In the genomic region with DNA sequence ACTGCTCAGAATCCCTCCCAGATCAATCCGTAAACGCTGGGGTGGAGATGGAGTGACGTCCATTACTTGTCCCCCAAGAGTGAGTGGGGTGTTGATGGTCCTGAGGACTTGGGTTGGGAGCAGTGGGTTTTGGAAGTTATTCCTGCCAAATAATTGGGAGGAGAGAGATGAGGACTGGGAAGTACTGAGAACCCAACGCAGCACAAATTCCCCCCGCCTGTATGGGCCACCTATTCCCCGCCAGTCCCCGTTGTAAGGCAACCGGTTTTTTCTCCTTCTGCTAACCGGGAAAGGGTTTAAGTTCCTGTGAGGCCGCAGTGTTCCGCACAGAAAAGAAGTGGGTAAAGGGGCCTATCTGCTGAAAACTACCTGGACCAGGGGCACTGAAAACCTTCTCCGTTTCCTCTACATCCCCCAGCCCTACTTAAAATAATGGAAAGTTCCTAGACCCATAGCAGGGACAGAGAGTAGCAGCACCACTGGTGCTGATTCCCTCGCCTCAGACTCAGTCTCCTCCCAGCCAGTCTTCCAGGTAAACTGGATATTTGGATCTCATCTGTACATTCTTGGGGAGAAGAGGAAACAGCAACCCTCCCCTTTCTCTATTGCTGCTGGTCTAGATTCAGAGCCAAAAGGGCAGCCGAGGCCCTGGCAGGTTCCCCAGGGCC, we compare ENCODE assay signal across 9 cellular contexts. TPM values are rescaled to one million over a fixed set of nuclear protein-coding genes. Genes with fewer than 3 reads are reported as not detected.
DNase-seq lines count a peak whose midpoint lies in the region; ATAC-seq and TF ChIP-seq lines count a peak whose summit lies in the region.
"Had no signal": no experiment of that assay in that cellular context is flagged by ENCODE, and none has a peak within 500 bp of the region (broad histone marks: within the 10 kb centered on the region; RNA-seq: fewer than 3 reads in every experiment).

No MANE protein-coding gene starts in this region.

- H3K27me3 ChIP-seq in right cardiac atrium (ENCODE audit: control insufficient read depth, insufficient read depth): no peaks in the 10 kb centered on the region
- no peaks in the 10 kb centered on the region for H3K27me3 ChIP-seq in gastrocnemius medialis
- H3K27me3 ChIP-seq in body of pancreas: no peaks in the 10 kb centered on the region

- H3K4me3 ChIP-seq in right cardiac atrium (ENCODE audit: low read length): peak overlapping the region; percentile 91
- peak overlapping the region; percentile 53 to 88 (median 70) for H3K4me3 ChIP-seq in gastrocnemius medialis
- H3K4me3 ChIP-seq in body of pancreas: no peak overlapping the region

- H3K4me1 ChIP-seq in right cardiac atrium (ENCODE audit: control insufficient read depth, insufficient read depth, low read length) (peaks cover 8% of the 10 kb centered on the region), gastrocnemius medialis (peaks cover 10 to 32% of the 10 kb centered on the region in 2 donors), body of pancreas (peaks cover 14% of the 10 kb centered on the region)

- H3K27ac Mint-ChIP-seq in activated naive CD8-positive, alpha-beta T cell treated with anti-CD3 and anti-CD28 coated beads, Interleukin-2, amount 10 ng/mL, durations not matched to agents 7 days and 5 days: no peak overlapping the region

- H3K4me3 Mint-ChIP-seq in activated naive CD8-positive, alpha-beta T cell treated with anti-CD3 and anti-CD28 coated beads, Interleukin-2, amount 10 ng/mL, durations not matched to agents 7 days and 5 days: peak overlapping the region; percentile 93

- POLR2A ChIA-PET in activated naive CD8-positive, alpha-beta T cell treated with anti-CD3 and anti-CD28 coated beads, Interleukin-2, amount 10 ng/mL, durations not matched to agents 7 days and 5 days (lab: Charles Lee): interaction anchor here (1.0 kb wide), 1 partner anchor 43 kb away, joined by 3 read pairs; no protein-coding TSS in a partner anchor

- no peak for ATAC-seq in activated naive CD8-positive, alpha-beta T cell treated with anti-CD3 and anti-CD28 coated beads, Interleukin-2, amount 10 ng/mL, durations not matched to agents 7 days and 5 days (ENCODE audit: low read depth)
- ATAC-seq in right cardiac atrium (peak in 1 of 2 donors; percentile 18), gastrocnemius medialis (no peak), HG03139 (IDR thresholded peaks at IDR 0.05; ENCODE audit: unreplicated experiment) (no peak), body of pancreas (no peak)

- no peaks in the 10 kb centered on the region for H3K9me3 Mint-ChIP-seq in activated naive CD8-positive, alpha-beta T cell treated with anti-CD3 and anti-CD28 coated beads, Interleukin-2, amount 10 ng/mL, durations not matched to agents 7 days and 5 days

- H3K36me3 Mint-ChIP-seq in activated naive CD8-positive, alpha-beta T cell treated with anti-CD3 and anti-CD28 coated beads, Interleukin-2, amount 10 ng/mL, durations not matched to agents 7 days and 5 days: no peaks in the 10 kb centered on the region

- TF ChIP-seq CTCF in gastrocnemius medialis (IDR thresholded peaks at IDR 0.05 in 4 of 5, conservative IDR thresholded peaks at IDR 0.05 in 1 of 5) (no peak), body of pancreas (IDR thresholded peaks at IDR 0.05) (no peak)

- intact Hi-C loops in right cardiac atrium (cut with DNase I): no loop called here
- intact Hi-C loops in gastrocnemius medialis (cut with DNase I; ENCODE audit: low total_unique reads): no loop called here
- intact Hi-C loops in body of pancreas (cut with DNase I): no loop called here

- H3K36me3 ChIP-seq in gastrocnemius medialis (no peaks in the 10 kb centered on the region), body of pancreas (replicated peaks in 1 of 2; ENCODE audit: insufficient read depth in 1 of 2, low read depth in 2 of 2) (no peaks in the 10 kb centered on the region)

- H3K27me3 Mint-ChIP-seq in activated naive CD8-positive, alpha-beta T cell treated with anti-CD3 and anti-CD28 coated beads, Interleukin-2, amount 10 ng/mL, durations not matched to agents 7 days and 5 days: no peaks in the 10 kb centered on the region

- WGBS in right cardiac atrium: 28% methylated on average over 14 of the region's 14 CpGs
- 65 to 78% methylated on average over 14 of the region's 14 CpGs for WGBS in body of pancreas, 2 donors

- H3K4me1 Mint-ChIP-seq in activated naive CD8-positive, alpha-beta T cell treated with anti-CD3 and anti-CD28 coated beads, Interleukin-2, amount 10 ng/mL, durations not matched to agents 7 days and 5 days: peaks cover 11% of the 10 kb centered on the region

- in situ Hi-C loops in G401 (cut with HindIII; ENCODE audit: low sequenced_read_pairs) (no loop called here), gastrocnemius medialis (cut with MboI; ENCODE audit: low sequenced_read_pairs in 4 of 4) (no loop called here)

- no peaks in the 10 kb centered on the region for H3K9me3 ChIP-seq in right cardiac atrium (ENCODE audit: control insufficient read depth, low read length)
- no peaks in the 10 kb centered on the region for H3K9me3 ChIP-seq in gastrocnemius medialis
- no peaks in the 10 kb centered on the region for H3K9me3 ChIP-seq in body of pancreas

- TF ChIP-seq POLR2A in gastrocnemius medialis (IDR thresholded peaks at IDR 0.05): no peak
- TF ChIP-seq POLR2A in body of pancreas (IDR thresholded peaks at IDR 0.05): no peak

- peak overlapping the region; percentile 55 for H3K27ac ChIP-seq in right cardiac atrium (ENCODE audit: low read length)
- peak overlapping the region; percentile 63 to 77 (median 71) for H3K27ac ChIP-seq in gastrocnemius medialis
- H3K27ac ChIP-seq in body of pancreas: no peak overlapping the region

- DNase-seq in G401 (ENCODE audit: low spot score) (peak; percentile 71), right cardiac atrium (no peak), gastrocnemius medialis (no peak), NCI-H748 treated with DMSO at 0.1 percent for 48 hours (lab: John Stamatoyannopoulos, UW) (no peak), body of pancreas (no peak)
- DNase-seq in activated naive CD8-positive, alpha-beta T cell treated with anti-CD3 and anti-CD28 coated beads, Interleukin-2, amount 10 ng/mL, durations not matched to agents 7 days and 5 days: no peak
- no peak for DNase-seq in stimulated activated CD8-positive, alpha-beta memory T cell treated with anti-CD3 and anti-CD28 coated beads, Interleukin-4, amount 100 ng/mL, for 48 hours

RNA-seq across cellular contexts. Expression of a gene that starts 0.7 kb away (rescaled TPM):
- total RNA-seq in G401 (2014; rRNA removed; shearing (Covaris generic)): 6.0 and 7.8 TPM in 2 replicates
- total RNA-seq in activated naive CD8-positive, alpha-beta T cell treated with anti-CD3 and anti-CD28 coated beads, Interleukin-2, amount 10 ng/mL, durations not matched to agents 7 days and 5 days: under 1 TPM; 0.20 to 0.36 TPM
- total RNA-seq in right cardiac atrium (1 to 10 TPM; 4.3 to 7.0 (median 5.6) TPM), gastrocnemius medialis (1 to 10 TPM in 1 of 4 donors, under 1 TPM in 2, not detected in 1; 0.39 to 1.9 (median 0.47) TPM), body of pancreas (1 to 10 TPM in 1 of 2 donors, not detected in 1; 1.6 TPM)
- polyA plus RNA-seq in right cardiac atrium: 3.8 TPM

RNA-seq across cellular contexts. Expression of a gene that starts 5.6 kb away (rescaled TPM):
- 78.6 and 118 TPM in 2 replicates for total RNA-seq in G401 (2014; rRNA removed; shearing (Covaris generic))
- total RNA-seq in activated naive CD8-positive, alpha-beta T cell treated with anti-CD3 and anti-CD28 coated beads, Interleukin-2, amount 10 ng/mL, durations not matched to agents 7 days and 5 days: 10 to 100 TPM; 32.7 to 34.3 TPM
- 10 to 100 TPM; 82.7 to 91.1 (median 87.2) TPM for total RNA-seq in right cardiac atrium
- polyA plus RNA-seq in right cardiac atrium: 60.0 TPM
- 100 to 1,000 TPM in 1 of 4 donors, 10 to 100 TPM in 3; 66.2 to 107 (median 92.2) TPM for total RNA-seq in gastrocnemius medialis
- 10 to 100 TPM; 31.9 to 36.3 TPM for total RNA-seq in body of pancreas

RNA-seq across cellular contexts. Expression of a gene that starts 27.6 kb away (rescaled TPM):
- total RNA-seq in G401 (2014; rRNA removed; shearing (Covaris generic)): not detected in 2 replicates
- not detected for total RNA-seq in activated naive CD8-positive, alpha-beta T cell treated with anti-CD3 and anti-CD28 coated beads, Interleukin-2, amount 10 ng/mL, durations not matched to agents 7 days and 5 days
- total RNA-seq in right cardiac atrium: not detected
- polyA plus RNA-seq in right cardiac atrium: not detected
- total RNA-seq in gastrocnemius medialis: not detected
- total RNA-seq in body of pancreas: not detected
- total RNA-seq: lung microvascular endothelial cell had no signal

RNA-seq across cellular contexts. Expression of a gene that starts 29.0 kb away (rescaled TPM):
- 5.9 TPM in 1 of 2 replicates, not detected in the other for total RNA-seq in G401 (2014; rRNA removed; shearing (Covaris generic))
- not detected for total RNA-seq in activated naive CD8-positive, alpha-beta T cell treated with anti-CD3 and anti-CD28 coated beads, Interleukin-2, amount 10 ng/mL, durations not matched to agents 7 days and 5 days
- total RNA-seq in right cardiac atrium: 1 to 10 TPM; 1.0 to 2.4 (median 1.5) TPM
- polyA plus RNA-seq in right cardiac atrium: 1.3 TPM
- total RNA-seq in gastrocnemius medialis: 10 to 100 TPM in 1 of 4 donors, 1 to 10 TPM in 2, under 1 TPM in 1; 0.88 to 10.7 (median 6.0) TPM
- 1 to 10 TPM in 1 of 2 donors, under 1 TPM in 1; 0.66 to 5.2 TPM for total RNA-seq in body of pancreas
- total RNA-seq: lung microvascular endothelial cell had no signal

RNA-seq across cellular contexts. Expression of a gene that starts 43.7 kb away (rescaled TPM):
- 16.8 and 20.6 TPM in 2 replicates for total RNA-seq in G401 (2014; rRNA removed; shearing (Covaris generic))
- 10 to 100 TPM; 47.9 to 50.8 TPM for total RNA-seq in activated naive CD8-positive, alpha-beta T cell treated with anti-CD3 and anti-CD28 coated beads, Interleukin-2, amount 10 ng/mL, durations not matched to agents 7 days and 5 days
- under 1 TPM in 3 of 4 donors, not detected in 1; 0.56 to 0.89 (median 0.74) TPM for total RNA-seq in right cardiac atrium
- polyA plus RNA-seq in right cardiac atrium: 0.16 TPM
- 1 to 10 TPM in 1 of 4 donors, not detected in 3; 1.1 TPM for total RNA-seq in gastrocnemius medialis
- under 1 TPM in 1 of 2 donors, not detected in 1; under 0.01 TPM for total RNA-seq in body of pancreas

Comparison
In these comparisons a context has a peak if more than half of its experiments do, and no peak if none do; other contexts are left out.
1. H3K27ac ChIP-seq: peak in right cardiac atrium (single experiment) and gastrocnemius medialis (4 of 4); none in body of pancreas (0 of 4).
2. H3K4me3 ChIP-seq: peak in right cardiac atrium (single experiment) and gastrocnemius medialis (4 of 4); none in body of pancreas (0 of 2).